8 cellular contexts compared by ENCODE assay signal in the genomic region with DNA sequence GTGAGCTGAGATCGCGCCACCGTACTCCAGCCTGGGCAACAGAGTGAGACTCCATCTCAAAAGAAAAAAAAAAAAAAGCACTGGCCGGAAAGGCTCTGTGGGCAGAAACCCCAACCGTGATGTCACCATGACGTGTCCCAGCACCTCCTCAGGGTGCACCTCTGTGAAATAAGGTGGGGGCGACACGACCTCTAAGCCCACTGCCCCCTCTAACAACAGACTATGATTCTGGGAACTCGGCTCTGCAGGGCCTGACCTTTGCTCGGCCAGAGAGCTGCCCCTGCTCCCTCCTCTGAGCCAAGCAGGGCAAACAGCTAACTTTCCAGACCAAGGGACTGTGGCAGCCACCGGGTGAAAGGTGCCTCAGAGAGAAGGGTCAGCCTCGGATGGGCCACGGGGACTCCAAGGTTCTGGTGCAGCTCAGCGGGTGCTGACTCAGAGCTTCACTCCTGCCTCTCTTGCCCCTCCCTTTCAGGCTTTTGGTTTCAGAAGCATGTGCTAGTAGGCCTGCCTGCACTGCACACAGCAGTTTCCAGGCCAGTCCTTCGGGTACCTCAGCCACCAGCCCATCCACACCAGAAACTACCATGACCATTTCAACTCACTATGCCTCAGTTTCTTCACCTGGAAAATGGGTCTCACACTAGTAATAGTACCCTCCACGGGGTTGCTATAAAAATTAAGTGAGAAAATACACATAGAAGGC. TPM values are rescaled to one million over a fixed set of nuclear protein-coding genes. Genes with fewer than 3 reads are reported as not detected.
A peak's percentile ranks its signal among the peaks of the same experiment; 100 is the strongest.
DNase-seq lines count a peak whose midpoint lies in the region; ATAC-seq and TF ChIP-seq lines count a peak whose summit lies in the region.

No MANE protein-coding gene starts in this region.

- H3K9ac ChIP-seq in rectal smooth muscle tissue (ENCODE audit: low read length): no peak overlapping the region

- TF ChIP-seq CTCF in activated CD8-positive, alpha-beta T cell treated with anti-CD3 and anti-CD28 coated beads for 36 hours (IDR thresholded peaks at IDR 0.05): no peak
- no peak for TF ChIP-seq CTCF in epithelial cell of esophagus (IDR thresholded peaks at IDR 0.05; ENCODE audit: insufficient read depth, low read depth, low read length, missing control alignments)

- H3K9me3 Mint-ChIP-seq in activated CD8-positive, alpha-beta T cell treated with anti-CD3 and anti-CD28 coated beads for 36 hours: no peaks in the 10 kb centered on the region

- H3K36me3 ChIP-seq in rectal smooth muscle tissue (ENCODE audit: control insufficient read depth, insufficient read depth, low read length): peaks cover 19% of the 10 kb centered on the region

- CTCF ChIA-PET in activated CD8-positive, alpha-beta T cell treated with anti-CD3 and anti-CD28 coated beads for 36 hours (lab: Charles Lee): interaction anchor here (0.6 to 8.6 kb wide), 4 partner anchors 8 to 72 kb away, joined by 3 to 161 read pairs (median 6); a partner anchor contains a TSS

- POLR2A ChIA-PET in activated CD8-positive, alpha-beta T cell treated with anti-CD3 and anti-CD28 coated beads for 36 hours (lab: Charles Lee): interaction anchor here (0.6 to 6.2 kb wide), 6 partner anchors 10 to 600 kb away, joined by 3 to 97 read pairs (median 4); a partner anchor contains a TSS

- peaks cover 59% of the 10 kb centered on the region for H3K4me1 Mint-ChIP-seq in activated CD8-positive, alpha-beta T cell treated with anti-CD3 and anti-CD28 coated beads for 36 hours (ENCODE audit: low read depth)

- peak overlapping the region; percentile 48 for H3K4me3 Mint-ChIP-seq in activated CD8-positive, alpha-beta T cell treated with anti-CD3 and anti-CD28 coated beads for 36 hours

- ATAC-seq in GM18858 (IDR thresholded peaks at IDR 0.05; ENCODE audit: unreplicated experiment): peak; percentile 35
- peak; percentile 32 for ATAC-seq in HG03378 (IDR thresholded peaks at IDR 0.05; ENCODE audit: unreplicated experiment)
- peak; percentile 48 for ATAC-seq in activated CD8-positive, alpha-beta T cell treated with anti-CD3 and anti-CD28 coated beads for 36 hours
- no peak for ATAC-seq in GM18868 (IDR thresholded peaks at IDR 0.05; ENCODE audit: unreplicated experiment)

- H3K4me3 ChIP-seq in epithelial cell of esophagus (ENCODE audit: low read length): peak overlapping the region; percentile 9
- peak overlapping the region; percentile 27 for H3K4me3 ChIP-seq in rectal smooth muscle tissue (ENCODE audit: low read length)

- H3K27ac Mint-ChIP-seq in activated CD8-positive, alpha-beta T cell treated with anti-CD3 and anti-CD28 coated beads for 36 hours: peak overlapping the region; percentile 95

- H3K36me3 Mint-ChIP-seq in activated CD8-positive, alpha-beta T cell treated with anti-CD3 and anti-CD28 coated beads for 36 hours (ENCODE audit: low read depth): peaks cover 28% of the 10 kb centered on the region

- H3K27ac ChIP-seq in rectal smooth muscle tissue (ENCODE audit: low read depth, low read length): peak overlapping the region; percentile 85

- H3K27me3 Mint-ChIP-seq in activated CD8-positive, alpha-beta T cell treated with anti-CD3 and anti-CD28 coated beads for 36 hours: no peaks in the 10 kb centered on the region

- peaks cover 61% of the 10 kb centered on the region for H3K4me1 ChIP-seq in rectal smooth muscle tissue (ENCODE audit: control insufficient read depth, insufficient read depth, low read length)

- intact Hi-C loops in activated CD8-positive, alpha-beta T cell treated with anti-CD3 and anti-CD28 coated beads for 36 hours (cut with micrococcal nuclease): no loop called here

- DNase-seq in activated CD8-positive, alpha-beta T cell treated with anti-CD3 and anti-CD28 coated beads for 36 hours: peak; percentile 83
- peak; percentile 90 for DNase-seq in epithelial cell of esophagus (ENCODE audit: low read depth)
- DNase-seq in NCI-H1048 (lab: John Stamatoyannopoulos, UW): no peak
- no peak for DNase-seq in occipital lobe (lab: John Stamatoyannopoulos, UW)

- H3K27me3 ChIP-seq in rectal smooth muscle tissue (ENCODE audit: control insufficient read depth, insufficient read depth, low read length): no peaks in the 10 kb centered on the region

RNA-seq across cellular contexts. Expression of a gene that starts 8.0 kb away (rescaled TPM):
- 10 to 100 TPM; 53.5 to 57.9 TPM for total RNA-seq in activated CD8-positive, alpha-beta T cell treated with anti-CD3 and anti-CD28 coated beads for 36 hours
- 16.2 TPM for total RNA-seq in occipital lobe

RNA-seq across cellular contexts. Expression of a gene that starts 13.9 kb away (rescaled TPM):
- total RNA-seq in activated CD8-positive, alpha-beta T cell treated with anti-CD3 and anti-CD28 coated beads for 36 hours: 10 to 100 TPM; 19.8 to 24.4 TPM
- 18.2 TPM for total RNA-seq in occipital lobe

RNA-seq across cellular contexts. Expression of a gene that starts 14.3 kb away (rescaled TPM):
- total RNA-seq in activated CD8-positive, alpha-beta T cell treated with anti-CD3 and anti-CD28 coated beads for 36 hours: 10 to 100 TPM; 75.8 to 82.8 TPM
- total RNA-seq in occipital lobe: 105 TPM

RNA-seq across cellular contexts. Expression of a gene that starts 23.4 kb away (rescaled TPM):
- under 1 TPM; 0.16 to 0.45 TPM for total RNA-seq in activated CD8-positive, alpha-beta T cell treated with anti-CD3 and anti-CD28 coated beads for 36 hours
- not detected for total RNA-seq in occipital lobe

Comparison
In these comparisons a context has a peak if more than half of its experiments do, and no peak if none do; other contexts are left out.
1. DNase-seq: peak in activated CD8-positive, alpha-beta T cell treated with anti-CD3 and anti-CD28 coated beads for 36 hours (single experiment) and epithelial cell of esophagus (single experiment); none in NCI-H1048 (single experiment) and occipital lobe (single experiment).